Comparison of ENCODE assay signal across 8 cellular contexts in the genomic region with DNA sequence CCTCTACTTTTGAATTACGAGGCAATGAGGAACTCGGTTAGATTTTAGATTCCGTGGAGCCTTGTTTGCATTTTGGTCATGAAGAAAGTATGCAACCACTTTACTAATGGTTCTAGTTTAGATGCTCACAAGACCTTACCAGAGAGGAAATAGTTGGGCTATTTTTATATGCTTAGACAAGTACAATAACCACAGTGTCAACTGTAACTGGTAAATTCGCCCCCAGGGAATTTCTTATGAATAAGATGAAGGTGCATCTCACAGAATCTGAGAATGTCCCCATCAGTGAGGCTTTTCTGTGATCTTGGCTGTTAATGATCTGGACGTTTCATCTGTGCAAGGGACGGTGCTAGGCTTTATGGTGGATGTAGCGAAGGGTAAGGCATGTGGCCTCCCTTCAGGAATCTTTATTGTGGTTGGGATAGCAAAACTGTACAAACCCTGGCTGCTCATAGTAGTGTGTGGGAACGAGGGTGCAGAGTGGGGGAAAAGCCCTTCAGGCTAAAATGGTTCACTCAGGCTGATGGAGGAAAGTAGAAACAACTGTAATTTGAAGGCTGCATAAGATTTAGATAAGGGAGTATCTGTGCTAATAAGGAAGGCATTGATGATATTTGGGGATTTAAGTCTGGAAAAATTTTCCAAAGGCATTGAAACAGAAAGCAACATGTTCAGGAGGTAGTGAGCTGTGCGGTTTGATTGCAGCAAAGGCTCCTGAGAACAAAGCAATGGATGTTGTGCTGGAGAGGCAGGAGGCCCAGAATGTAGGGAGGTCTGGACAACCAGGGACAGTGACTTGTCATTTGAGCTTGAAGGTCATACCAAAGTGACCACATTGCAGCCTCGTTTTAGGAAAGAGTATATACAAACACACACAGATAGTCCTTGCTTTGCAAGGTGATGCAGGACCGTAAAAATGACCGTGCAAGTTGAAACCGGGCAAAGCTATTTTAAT. TPM values are rescaled to one million over a fixed set of nuclear protein-coding genes. Genes with fewer than 3 reads are reported as not detected.
DNase-seq lines count a peak whose midpoint lies in the region; ATAC-seq and TF ChIP-seq lines count a peak whose summit lies in the region.

No MANE protein-coding gene starts in this region.

- ATAC-seq in GM21515 (IDR thresholded peaks at IDR 0.05; ENCODE audit: unreplicated experiment): peak; percentile 92
- peak; percentile 72 for ATAC-seq in activated T-helper 17 cell treated with anti-CD3 and anti-CD28 coated beads, Interleukin-2, amount 50 U/mL, for 72 hours (replicated peaks)

- H3K9me3 Mint-ChIP-seq in activated T-helper 17 cell treated with anti-CD3 and anti-CD28 coated beads, Interleukin-2, amount 50 U/mL, for 72 hours: no peaks in the 10 kb centered on the region

- peak overlapping the region; percentile 79 for H3K4me3 Mint-ChIP-seq in activated T-helper 17 cell treated with anti-CD3 and anti-CD28 coated beads, Interleukin-2, amount 50 U/mL, for 72 hours

- TF ChIP-seq CTCF in GM06990 (IDR thresholded peaks at IDR 0.05; ENCODE audit: insufficient read depth, low read length, poor library complexity, severe bottlenecking): no peak

- H3K27ac Mint-ChIP-seq in activated T-helper 17 cell treated with anti-CD3 and anti-CD28 coated beads, Interleukin-2, amount 50 U/mL, for 72 hours: peak overlapping the region; percentile 65

- 80 to 90% methylated on average over 8 to 11 of the region's 13 CpGs for WGBS in mesodermal cell (ENCODE audit: insufficient coverage in 2 of 2), 2 experiments

- no peaks in the 10 kb centered on the region; the same call in 1 of the 2 replicates for H3K36me3 ChIP-seq in GM06990 (ENCODE audit: control insufficient read depth, insufficient read depth, low read length)
- peaks cover 4% of the 10 kb centered on the region for H3K36me3 ChIP-seq in mesodermal cell (ENCODE audit: control insufficient read depth, insufficient read depth, low read length)

- no peaks in the 10 kb centered on the region for H3K9me3 ChIP-seq in mesodermal cell (ENCODE audit: control insufficient read depth, low read length)

- no peaks in the 10 kb centered on the region for H3K27me3 Mint-ChIP-seq in activated T-helper 17 cell treated with anti-CD3 and anti-CD28 coated beads, Interleukin-2, amount 50 U/mL, for 72 hours

- peaks cover 12% of the 10 kb centered on the region for H3K36me3 Mint-ChIP-seq in activated T-helper 17 cell treated with anti-CD3 and anti-CD28 coated beads, Interleukin-2, amount 50 U/mL, for 72 hours (ENCODE audit: low read depth)

- H3K27ac ChIP-seq in mesodermal cell (ENCODE audit: low read depth, low read length, severe bottlenecking): peak overlapping the region; percentile 30

- DNase-seq in GM06990 (ENCODE audit: extremely low read depth, insufficient read length) (peak; percentile 56), HK-2 (ENCODE audit: unreplicated experiment) (peak; percentile 8), NCI-H128 (lab: John Stamatoyannopoulos, UW; ENCODE audit: unreplicated experiment) (no peak), LoVo (ENCODE audit: low spot score) (no peak), NCI-H2107 (lab: John Stamatoyannopoulos, UW) (no peak)

- H3K27me3 ChIP-seq in GM06990 (replicated peaks; ENCODE audit: control insufficient read depth, insufficient read depth, low read length): no peaks in the 10 kb centered on the region

- peaks cover 49% of the 10 kb centered on the region for H3K4me1 Mint-ChIP-seq in activated T-helper 17 cell treated with anti-CD3 and anti-CD28 coated beads, Interleukin-2, amount 50 U/mL, for 72 hours

- H3K4me1 ChIP-seq in mesodermal cell (ENCODE audit: control insufficient read depth, insufficient read depth, low read length, poor library complexity, severe bottlenecking): no peaks in the 10 kb centered on the region

- H3K4me3 ChIP-seq in GM06990 (replicated peaks; ENCODE audit: low read depth, low read length) (peak overlapping the region; percentile 37; the same call in 1 of the 2 replicates), mesodermal cell (ENCODE audit: extremely low read depth, insufficient read depth, low read length, poor library complexity, severe bottlenecking) (no peak overlapping the region)

RNA-seq across cellular contexts. Expression of a gene that starts 28.4 kb away (rescaled TPM):
- 10 to 100 TPM; 39.0 to 46.1 TPM for total RNA-seq in activated T-helper 17 cell treated with anti-CD3 and anti-CD28 coated beads, Interleukin-2, amount 50 U/mL, for 72 hours
- 89.9 TPM for polyA plus RNA-seq in mesodermal cell (2013, experiment 1 of 2)
- 74.5 TPM for polyA plus RNA-seq in mesodermal cell (2013, experiment 2 of 2)

RNA-seq across cellular contexts. Expression of a gene that starts 29.2 kb away (rescaled TPM):
- 10 to 100 TPM in 1 of 2 donors, 1 to 10 TPM in 1; 8.7 to 10.1 TPM for total RNA-seq in activated T-helper 17 cell treated with anti-CD3 and anti-CD28 coated beads, Interleukin-2, amount 50 U/mL, for 72 hours
- polyA plus RNA-seq in mesodermal cell (2013, experiment 1 of 2): not detected
- not detected for polyA plus RNA-seq in mesodermal cell (2013, experiment 2 of 2)

Comparison
In these comparisons a context has a peak if more than half of its experiments do, and no peak if none do; other contexts are left out.
1. DNase-seq: peak in GM06990 (single experiment) and HK-2 (single experiment); none in NCI-H128 (single experiment), LoVo (single experiment) and NCI-H2107 (single experiment).